ENCODE assay signal across 8 cellular contexts in the genomic region with DNA sequence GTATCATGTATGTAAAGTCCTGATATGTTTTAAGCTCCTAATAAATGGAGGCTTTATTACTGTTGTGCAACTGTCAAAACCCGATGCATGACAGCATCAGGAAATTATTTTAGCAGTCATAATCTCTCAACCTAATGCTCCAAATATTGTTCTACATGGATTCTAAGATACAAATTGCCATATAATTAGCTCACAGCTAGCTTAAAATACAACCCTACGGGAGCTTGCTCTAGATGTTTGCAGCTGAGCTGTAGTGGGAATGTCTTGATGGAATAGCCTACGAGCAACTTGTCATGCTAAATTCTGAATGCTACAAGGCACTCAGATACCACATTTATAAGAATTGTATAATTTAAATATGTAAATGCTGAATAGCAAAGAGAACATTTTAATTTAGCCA.
"Had no signal": no experiment of that assay in that cellular context is flagged by ENCODE, and none has a peak within 500 bp of the region (broad histone marks: within the 10 kb centered on the region; RNA-seq: fewer than 3 reads in every experiment).

No MANE protein-coding gene starts in this region.

- H3K9me3 ChIP-seq: HAP-1 had no signal

- H3K9ac ChIP-seq: GM23248 had no signal

- H3K4me3 ChIP-seq: GM23248, HAP-1 had no signal

- H2AFZ ChIP-seq: GM23248 had no signal

- H3K4me1 ChIP-seq: HAP-1 had no signal

- ATAC-seq: HCT116, HepG2 had no signal

- DNase-seq: GM23248, GOT3, H7, HFFc6 had no signal

- H3K36me3 ChIP-seq: HAP-1 had no signal

- H3K27ac ChIP-seq: GM23248, HL-60 had no signal
